ENCODE assay signal across 27 cellular contexts in genomic region chr17:71572343-71572742, GRCh38.
"Had no signal": no experiment of that assay in that cellular context is flagged by ENCODE, and none has a peak within 500 bp of the region (broad histone marks: within the 10 kb centered on the region; RNA-seq: fewer than 3 reads in every experiment).

No MANE protein-coding gene starts in this region.

- H3K4me1 ChIP-seq: esophagus squamous epithelium, left lung, neural progenitor cell, parathyroid adenoma, prostate gland, right atrium auricular region, suprapubic skin, transverse colon, upper lobe of right lung, vagina had no signal

- H3K4me3 ChIP-seq: dorsolateral prefrontal cortex, esophagus squamous epithelium, left lung, neural progenitor cell, prostate gland, right atrium auricular region, smooth muscle cell, suprapubic skin, transverse colon, upper lobe of right lung, vagina had no signal

- FAIRE-seq: frontal cortex had no signal

- H3K4me3 Mint-ChIP-seq: naive thymus-derived CD4-positive, alpha-beta T cell; nephron; neural progenitor cell; stimulated activated naive CD8-positive, alpha-beta T cell treated with anti-CD3 and anti-CD28 coated beads, Interleukin-15, amount 100 ng/mL, for 72 hours had no signal

- H3K27ac ChIP-seq: dorsolateral prefrontal cortex, esophagus squamous epithelium, left lung, neural progenitor cell, parathyroid adenoma, prostate gland, right atrium auricular region, suprapubic skin, transverse colon, upper lobe of right lung, vagina had no signal

- H3K27me3 ChIP-seq: esophagus squamous epithelium, left lung, neural progenitor cell, right atrium auricular region, suprapubic skin, transverse colon, upper lobe of right lung, vagina had no signal

- H3K36me3 ChIP-seq: esophagus squamous epithelium, left lung, neural progenitor cell, prostate gland, right atrium auricular region, suprapubic skin, transverse colon, upper lobe of right lung, vagina had no signal

- H3K4me1 Mint-ChIP-seq: naive thymus-derived CD4-positive, alpha-beta T cell; nephron; neural progenitor cell; stimulated activated naive CD8-positive, alpha-beta T cell treated with anti-CD3 and anti-CD28 coated beads, Interleukin-15, amount 100 ng/mL, for 72 hours had no signal

- DNase-seq: dorsolateral prefrontal cortex; effector CD4-positive, alpha-beta T cell; esophagus squamous epithelium; hypothalamus; left cardiac atrium; left lung; mesendoderm; midbrain; naive thymus-derived CD4-positive, alpha-beta T cell; stimulated activated CD4-positive, alpha-beta T cell treated with anti-CD3 and anti-CD28 coated beads, Interleukin-12 subunit alpha, Interleukin-12 subunit beta, amount 100 ng/mL, for 4 hours; stimulated activated CD4-positive, alpha-beta T cell treated with anti-CD3 and anti-CD28 coated beads, Interleukin-1b, Interleukin-23, amount 100 ng/mL, for 48 hours; stimulated activated CD4-positive, alpha-beta T cell treated with anti-CD3 and anti-CD28 coated beads, Interleukin-4, amount 100 ng/mL, for 1 hour; stimulated activated CD8-positive, alpha-beta memory T cell treated with anti-CD3 and anti-CD28 coated beads, Interleukin-4, amount 100 ng/mL, for 48 hours; stimulated activated naive CD4-positive, alpha-beta T cell; stimulated activated naive CD8-positive, alpha-beta T cell treated with anti-CD3 and anti-CD28 coated beads, Interleukin-15, amount 100 ng/mL, for 72 hours; transverse colon; upper lobe of right lung had no signal

- H2AFZ ChIP-seq: neural progenitor cell, parathyroid adenoma had no signal

- H3K4me2 ChIP-seq: neural progenitor cell, smooth muscle cell had no signal

- H3K36me3 Mint-ChIP-seq: naive thymus-derived CD4-positive, alpha-beta T cell; neural progenitor cell had no signal

- H3K27ac Mint-ChIP-seq: naive thymus-derived CD4-positive, alpha-beta T cell; nephron; neural progenitor cell; stimulated activated naive CD8-positive, alpha-beta T cell treated with anti-CD3 and anti-CD28 coated beads, Interleukin-15, amount 100 ng/mL, for 72 hours had no signal

- H3K79me2 ChIP-seq: parathyroid adenoma had no signal

- H3K27me3 Mint-ChIP-seq: naive thymus-derived CD4-positive, alpha-beta T cell; stimulated activated naive CD8-positive, alpha-beta T cell treated with anti-CD3 and anti-CD28 coated beads, Interleukin-15, amount 100 ng/mL, for 72 hours had no signal

- H3K9me3 ChIP-seq: prostate gland, right atrium auricular region, suprapubic skin, transverse colon, upper lobe of right lung, vagina had no signal

- ATAC-seq: left cardiac atrium; left lung; naive thymus-derived CD4-positive, alpha-beta T cell; sciatic nerve; stimulated activated naive CD8-positive, alpha-beta T cell treated with anti-CD3 and anti-CD28 coated beads, Interleukin-15, amount 100 ng/mL, for 72 hours; upper lobe of right lung had no signal

- H3K9ac ChIP-seq: neural progenitor cell, parathyroid adenoma had no signal
